Comparison of ENCODE assay signal across 9 cellular contexts in the genomic region with DNA sequence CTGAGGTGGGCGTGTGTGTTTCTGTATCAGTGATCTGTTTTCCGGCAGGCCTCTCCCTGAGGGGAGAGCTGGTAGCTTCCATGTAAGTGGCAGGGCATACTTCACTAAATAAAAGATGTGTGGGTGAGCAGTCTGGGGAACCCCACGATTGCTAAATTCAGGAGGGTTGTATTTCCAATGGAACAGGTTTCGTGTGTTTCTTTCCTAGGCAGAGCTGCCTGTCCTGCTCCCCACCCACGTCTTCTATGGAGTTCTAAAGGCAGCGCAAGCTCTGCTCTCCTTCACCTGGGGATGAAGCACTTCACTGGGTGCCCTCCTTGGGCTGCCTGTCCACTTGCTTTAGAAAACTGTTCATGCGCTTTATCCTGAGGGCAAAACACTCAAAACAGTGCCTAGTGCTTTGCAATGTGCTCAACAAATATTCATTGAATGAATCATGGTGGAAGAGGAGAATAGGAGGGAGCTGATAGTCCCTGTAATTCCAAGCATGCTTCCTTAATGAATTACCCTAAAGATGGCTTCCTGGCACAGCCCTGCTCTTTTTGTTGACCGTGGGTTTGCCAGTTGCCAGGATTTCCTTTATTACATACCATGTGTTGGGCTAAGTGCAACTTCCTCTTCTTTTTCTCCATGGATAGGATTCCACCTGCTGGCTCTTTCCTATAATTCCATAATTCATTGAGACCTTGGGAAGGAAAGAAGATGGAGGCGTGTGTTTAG. TPM values are rescaled to one million over a fixed set of nuclear protein-coding genes. Genes with fewer than 3 reads are reported as not detected.
DNase-seq lines count a peak whose midpoint lies in the region; ATAC-seq and TF ChIP-seq lines count a peak whose summit lies in the region.
"Had no signal": no experiment of that assay in that cellular context is flagged by ENCODE, and none has a peak within 500 bp of the region (broad histone marks: within the 10 kb centered on the region; RNA-seq: fewer than 3 reads in every experiment).

No MANE protein-coding gene starts in this region.

- peak overlapping the region; percentile 51 for H3K27ac Mint-ChIP-seq in activated T-cell treated with anti-CD3 and anti-CD28 coated beads, Interleukin-2, amount 50 U/mL, for 24 hours
- H3K27ac Mint-ChIP-seq in type B pancreatic cell: peak overlapping the region; percentile 84
- no peak overlapping the region for H3K27ac Mint-ChIP-seq in CD8-positive, alpha-beta T cell
- H3K27ac Mint-ChIP-seq in CD4-positive, alpha-beta T cell: no peak overlapping the region

- no peak for DNase-seq in activated T-cell treated with anti-CD3 and anti-CD28 coated beads, Interleukin-2, amount 50 U/mL, for 24 hours
- no peak for DNase-seq in activated T-cell treated with anti-CD3 and anti-CD28 coated beads, Interleukin-2, amount 50 U/mL, for 1 hour
- DNase-seq in RPMI7951 (ENCODE audit: low read depth) (peak; percentile 83), foreskin keratinocyte (peak; percentile 95 to 98), type B pancreatic cell (ENCODE audit: extremely low spot score, unreplicated experiment) (no peak), sigmoid colon (no peak)
- DNase-seq in CD8-positive, alpha-beta T cell: no peak
- no peak for DNase-seq in CD4-positive, alpha-beta T cell

- H3K4me3 Mint-ChIP-seq in activated T-cell treated with anti-CD3 and anti-CD28 coated beads, Interleukin-2, amount 50 U/mL, for 24 hours: no peak overlapping the region
- no peak overlapping the region for H3K4me3 Mint-ChIP-seq in type B pancreatic cell
- H3K4me3 Mint-ChIP-seq in CD8-positive, alpha-beta T cell: no peak overlapping the region
- no peak overlapping the region for H3K4me3 Mint-ChIP-seq in CD4-positive, alpha-beta T cell

- no peaks in the 10 kb centered on the region for H3K9me3 ChIP-seq in CD8-positive, alpha-beta T cell (ENCODE audit: low read length)
- H3K9me3 ChIP-seq in sigmoid colon: no peaks in the 10 kb centered on the region
- H3K9me3 ChIP-seq in CD4-positive, alpha-beta T cell (ENCODE audit: control insufficient read depth, low read length): no peaks in the 10 kb centered on the region

- H3K4me1 Mint-ChIP-seq in activated T-cell treated with anti-CD3 and anti-CD28 coated beads, Interleukin-2, amount 50 U/mL, for 24 hours (ENCODE audit: low read depth): peaks cover 7% of the 10 kb centered on the region
- peaks cover 4% of the 10 kb centered on the region for H3K4me1 Mint-ChIP-seq in type B pancreatic cell (ENCODE audit: unreplicated experiment)
- H3K4me1 Mint-ChIP-seq in CD8-positive, alpha-beta T cell (ENCODE audit: low read depth): peaks cover 2% of the 10 kb centered on the region
- H3K4me1 Mint-ChIP-seq in CD4-positive, alpha-beta T cell (ENCODE audit: low read depth): no peaks in the 10 kb centered on the region

- POLR2A ChIA-PET in CD8-positive, alpha-beta T cell (lab: Charles Lee): no interaction called here
- POLR2A ChIA-PET in CD4-positive, alpha-beta T cell (lab: Charles Lee): interaction anchor here (0.9 kb wide), 1 partner anchor 9 kb away, joined by 3 read pairs; no protein-coding TSS in a partner anchor

- H3K27me3 ChIP-seq in foreskin keratinocyte (no peaks in the 10 kb centered on the region), sigmoid colon (no peaks in the 10 kb centered on the region)
- no peaks in the 10 kb centered on the region for H3K27me3 ChIP-seq in CD8-positive, alpha-beta T cell (ENCODE audit: insufficient read depth, low read length)
- no peaks in the 10 kb centered on the region for H3K27me3 ChIP-seq in CD4-positive, alpha-beta T cell (ENCODE audit: control insufficient read depth, insufficient read depth, low read length)

- ATAC-seq in foreskin keratinocyte: peak; percentile 94
- no peak for ATAC-seq in CD8-positive, alpha-beta T cell
- ATAC-seq in CD4-positive, alpha-beta T cell (ENCODE audit: poor library complexity): no peak

- intact Hi-C loops in CD8-positive, alpha-beta T cell (cut with DNase I, micrococcal nuclease): no loop called here
- intact Hi-C loops in sigmoid colon (cut with DNase I): no loop called here
- intact Hi-C loops in CD4-positive, alpha-beta T cell (cut with DNase I, micrococcal nuclease): no loop called here

- H3K27me3 Mint-ChIP-seq in activated T-cell treated with anti-CD3 and anti-CD28 coated beads, Interleukin-2, amount 50 U/mL, for 24 hours: no peaks in the 10 kb centered on the region
- H3K27me3 Mint-ChIP-seq in type B pancreatic cell: no peaks in the 10 kb centered on the region
- no peaks in the 10 kb centered on the region for H3K27me3 Mint-ChIP-seq in CD8-positive, alpha-beta T cell (ENCODE audit: low read depth)
- H3K27me3 Mint-ChIP-seq in CD4-positive, alpha-beta T cell: no peaks in the 10 kb centered on the region
- H3K27me3 Mint-ChIP-seq: IgD-negative memory B cell had no signal

- TF ChIP-seq EP300 in sigmoid colon (IDR thresholded peaks at IDR 0.05): no peak

- H3K4me1 ChIP-seq in foreskin keratinocyte (peaks cover 9% of the 10 kb centered on the region), sigmoid colon (peaks cover 0 to 8% (median 2%) of the 10 kb centered on the region in 4 donors)
- H3K4me1 ChIP-seq in CD8-positive, alpha-beta T cell (ENCODE audit: insufficient read depth, low read length): no peaks in the 10 kb centered on the region

- CTCF ChIA-PET in CD8-positive, alpha-beta T cell (lab: Charles Lee): interaction anchor here (1.8 kb wide), 1 partner anchor 9 kb away, joined by 7 read pairs; no protein-coding TSS in a partner anchor
- CTCF ChIA-PET in CD4-positive, alpha-beta T cell (lab: Charles Lee): no interaction called here

- TF ChIP-seq POLR2A in sigmoid colon (IDR thresholded peaks at IDR 0.05): no peak

- TF ChIP-seq CTCF in foreskin keratinocyte (conservative IDR thresholded peaks at IDR 0.05): peak; percentile 69
- no peak for TF ChIP-seq CTCF in type B pancreatic cell (conservative IDR thresholded peaks at IDR 0.05)
- no peak for TF ChIP-seq CTCF in CD8-positive, alpha-beta T cell (IDR thresholded peaks at IDR 0.05)
- no peak for TF ChIP-seq CTCF in sigmoid colon (IDR thresholded peaks at IDR 0.05)
- TF ChIP-seq CTCF in CD4-positive, alpha-beta T cell (IDR thresholded peaks at IDR 0.05): no peak

- no peaks in the 10 kb centered on the region for H3K36me3 Mint-ChIP-seq in activated T-cell treated with anti-CD3 and anti-CD28 coated beads, Interleukin-2, amount 50 U/mL, for 24 hours (ENCODE audit: low read depth)
- H3K36me3 Mint-ChIP-seq in type B pancreatic cell: no peaks in the 10 kb centered on the region
- H3K36me3 Mint-ChIP-seq in CD8-positive, alpha-beta T cell: no peaks in the 10 kb centered on the region
- H3K36me3 Mint-ChIP-seq in CD4-positive, alpha-beta T cell (ENCODE audit: low read depth): no peaks in the 10 kb centered on the region
- H3K36me3 Mint-ChIP-seq: IgD-negative memory B cell had no signal

- no peaks in the 10 kb centered on the region for H3K36me3 ChIP-seq in CD8-positive, alpha-beta T cell (ENCODE audit: insufficient read depth, low read length)
- no peaks in the 10 kb centered on the region for H3K36me3 ChIP-seq in sigmoid colon

- H3K4me3 ChIP-seq in CD8-positive, alpha-beta T cell (ENCODE audit: low read depth, low read length): no peak overlapping the region
- no peak overlapping the region for H3K4me3 ChIP-seq in sigmoid colon

- no peaks in the 10 kb centered on the region for H3K9me3 Mint-ChIP-seq in activated T-cell treated with anti-CD3 and anti-CD28 coated beads, Interleukin-2, amount 50 U/mL, for 24 hours
- no peaks in the 10 kb centered on the region for H3K9me3 Mint-ChIP-seq in type B pancreatic cell
- H3K9me3 Mint-ChIP-seq in CD8-positive, alpha-beta T cell: no peaks in the 10 kb centered on the region
- no peaks in the 10 kb centered on the region for H3K9me3 Mint-ChIP-seq in CD4-positive, alpha-beta T cell

- 75 to 79% methylated on average over 9 of the region's 9 CpGs for WGBS in sigmoid colon, 2 donors

- H3K27ac ChIP-seq in foreskin keratinocyte (peak overlapping the region; percentile 67), sigmoid colon (no peak overlapping the region)
- H3K27ac ChIP-seq in CD8-positive, alpha-beta T cell (ENCODE audit: low read depth, low read length): no peak overlapping the region
- H3K27ac ChIP-seq in CD4-positive, alpha-beta T cell (ENCODE audit: low read depth, low read length): no peak overlapping the region

RNA-seq across cellular contexts. Expression of gene SRPK2, which starts 50.6 kb away (rescaled TPM):
- total RNA-seq in RPMI7951 (2014; rRNA removed; shearing (Covaris generic)): 27.8 and 34.0 TPM in 2 replicates
- 43.1 and 47.0 TPM in 2 replicates for total RNA-seq in foreskin keratinocyte
- 11.7 and 14.2 TPM in 2 replicates for polyA plus RNA-seq in foreskin keratinocyte
- total RNA-seq in type B pancreatic cell (ENCODE audit: low replicate concordance): 30.4 and 36.0 TPM in 2 replicates
- total RNA-seq in CD8-positive, alpha-beta T cell: 10 to 100 TPM; 29.2 to 29.7 TPM
- 10 to 100 TPM; 42.9 to 57.6 (median 56.8) TPM for total RNA-seq in sigmoid colon
- 10 to 100 TPM; 12.0 to 15.0 (median 14.0) TPM for polyA plus RNA-seq in sigmoid colon
- total RNA-seq in CD4-positive, alpha-beta T cell: 10 to 100 TPM; 39.9 to 40.9 TPM

Comparison
In these comparisons a context has a peak if more than half of its experiments do, and no peak if none do; other contexts are left out.
1. DNase-seq: peak in RPMI7951 (single experiment) and foreskin keratinocyte (2 of 2); none in activated T-cell treated with anti-CD3 and anti-CD28 coated beads, Interleukin-2, amount 50 U/mL, for 24 hours (single experiment), activated T-cell treated with anti-CD3 and anti-CD28 coated beads, Interleukin-2, amount 50 U/mL, for 1 hour (single experiment), type B pancreatic cell (single experiment), CD8-positive, alpha-beta T cell (0 of 7), sigmoid colon (single experiment) and CD4-positive, alpha-beta T cell (0 of 10).
2. H3K27ac Mint-ChIP-seq: peak in activated T-cell treated with anti-CD3 and anti-CD28 coated beads, Interleukin-2, amount 50 U/mL, for 24 hours (single experiment) and type B pancreatic cell (single experiment); none in CD8-positive, alpha-beta T cell (single experiment) and CD4-positive, alpha-beta T cell (single experiment).